Comparison of ENCODE assay signal across 10 cellular contexts in the genomic region with DNA sequence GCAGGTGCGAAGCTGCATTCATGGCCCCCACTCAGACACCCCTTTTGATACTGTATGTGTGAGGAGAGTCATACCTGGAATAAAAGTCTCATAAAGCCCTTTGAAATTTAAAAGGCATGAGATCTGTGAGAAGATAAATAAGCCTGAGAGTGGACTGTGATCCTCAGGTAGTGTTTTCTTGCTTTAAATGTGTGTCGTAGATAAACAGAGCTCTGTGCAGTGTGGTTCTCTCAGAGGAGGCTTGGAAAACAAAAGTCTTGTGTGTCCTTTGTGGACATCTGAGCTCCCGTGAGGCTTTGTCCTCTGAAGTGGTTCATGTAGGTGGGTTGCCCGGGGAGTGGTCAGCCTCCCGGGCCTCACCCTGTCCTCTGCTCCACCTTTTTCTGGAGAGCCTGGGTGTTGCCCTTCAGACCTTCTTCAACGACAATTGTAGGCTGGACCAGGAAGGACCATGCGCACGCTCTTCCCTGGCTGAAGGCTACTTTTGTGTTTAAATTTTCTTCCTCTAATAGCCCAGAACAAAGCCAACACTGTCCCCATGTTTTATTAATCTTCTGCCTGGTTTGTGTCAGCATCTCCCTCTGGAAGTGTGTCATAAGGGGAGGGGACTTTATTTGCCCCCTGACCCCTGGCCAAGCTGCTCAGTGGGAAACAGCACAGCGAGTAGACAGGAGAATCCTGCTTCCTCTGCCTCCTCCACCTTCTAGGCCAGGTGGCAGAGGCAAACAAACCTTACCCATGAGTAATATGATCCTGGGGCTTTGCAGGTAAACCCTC.
DNase-seq lines count a peak whose midpoint lies in the region; ATAC-seq and TF ChIP-seq lines count a peak whose summit lies in the region.
"Had no signal": no experiment of that assay in that cellular context is flagged by ENCODE, and none has a peak within 500 bp of the region (broad histone marks: within the 10 kb centered on the region; RNA-seq: fewer than 3 reads in every experiment).

No MANE protein-coding gene starts in this region.

- no peak for ATAC-seq in natural killer cell treated with Interleukin-12 subunit alpha and Interleukin-12 subunit beta and Interleukin-15 and Interleukin-18, amount 100 ng/mL, for 72 hours
- ATAC-seq in natural killer cell (no peak), T-cell (replicated peaks in 1 of 4) (no peak), memory B cell (ENCODE audit: low read depth) (no peak), GM18502 (IDR thresholded peaks at IDR 0.05; ENCODE audit: poor library complexity, unreplicated experiment) (no peak), GM21360 (IDR thresholded peaks at IDR 0.05; ENCODE audit: unreplicated experiment) (no peak), GM18870 (IDR thresholded peaks at IDR 0.05; ENCODE audit: unreplicated experiment) (no peak)

- peak overlapping the region; percentile 45 to 59 for H3K27ac Mint-ChIP-seq in natural killer cell treated with Interleukin-12 subunit alpha and Interleukin-12 subunit beta and Interleukin-15 and Interleukin-18, amount 100 ng/mL, for 72 hours
- H3K27ac Mint-ChIP-seq in natural killer cell (no peak overlapping the region), T-cell (peak overlapping the region in 1 of 2 donors; percentile 73), memory B cell (peak overlapping the region; percentile 75)

- H3K4me3 Mint-ChIP-seq in natural killer cell treated with Interleukin-12 subunit alpha and Interleukin-12 subunit beta and Interleukin-15 and Interleukin-18, amount 100 ng/mL, for 72 hours = peak overlapping the region; percentile 30
- H3K4me3 Mint-ChIP-seq in natural killer cell = no peak overlapping the region
- H3K4me3 Mint-ChIP-seq in T-cell = peak overlapping the region in 2 of 3 donors; percentile 14 to 43
- H3K4me3 Mint-ChIP-seq in memory B cell = no peak overlapping the region

- H3K27me3 Mint-ChIP-seq in natural killer cell treated with Interleukin-12 subunit alpha and Interleukin-12 subunit beta and Interleukin-15 and Interleukin-18, amount 100 ng/mL, for 72 hours = no peaks in the 10 kb centered on the region
- H3K27me3 Mint-ChIP-seq in natural killer cell (ENCODE audit: low read depth in 2 of 2) (no peaks in the 10 kb centered on the region), T-cell (no peaks in the 10 kb centered on the region), memory B cell (no peaks in the 10 kb centered on the region)

- peaks cover 23 to 26% of the 10 kb centered on the region in 2 donors for H3K4me1 Mint-ChIP-seq in natural killer cell treated with Interleukin-12 subunit alpha and Interleukin-12 subunit beta and Interleukin-15 and Interleukin-18, amount 100 ng/mL, for 72 hours (ENCODE audit: low read depth in 2 of 2)
- H3K4me1 Mint-ChIP-seq in natural killer cell = peaks cover 12 to 35% of the 10 kb centered on the region in 2 donors
- peaks cover 46 to 67% (median 53%) of the 10 kb centered on the region in 3 donors for H3K4me1 Mint-ChIP-seq in T-cell
- H3K4me1 Mint-ChIP-seq in memory B cell = peaks cover 16% of the 10 kb centered on the region

- DNase-seq in natural killer cell treated with Interleukin-12 subunit alpha and Interleukin-12 subunit beta and Interleukin-15 and Interleukin-18, amount 100 ng/mL, for 72 hours (ENCODE audit: low spot score) = no peak
- no peak for DNase-seq in natural killer cell
- no peak for DNase-seq in T-cell
- DNase-seq in memory B cell (ENCODE audit: low spot score in 2 of 2) = no peak
- no peak for DNase-seq in NCI-H187 treated with DMSO at 0.1 percent for 48 hours (lab: John Stamatoyannopoulos, UW)
- DNase-seq: GDM1, heart left ventricle had no signal

- POLR2A ChIA-PET in T-cell (lab: Charles Lee) = no interaction called here

- CTCF ChIA-PET in T-cell (lab: Charles Lee) = no interaction called here

- peaks cover 4% of the 10 kb centered on the region for H3K36me3 Mint-ChIP-seq in natural killer cell treated with Interleukin-12 subunit alpha and Interleukin-12 subunit beta and Interleukin-15 and Interleukin-18, amount 100 ng/mL, for 72 hours
- no peaks in the 10 kb centered on the region for H3K36me3 Mint-ChIP-seq in natural killer cell
- peaks cover 29% of the 10 kb centered on the region for H3K36me3 Mint-ChIP-seq in T-cell
- H3K36me3 Mint-ChIP-seq in memory B cell = peaks cover 8% of the 10 kb centered on the region

- no peaks in the 10 kb centered on the region for H3K9me3 Mint-ChIP-seq in natural killer cell treated with Interleukin-12 subunit alpha and Interleukin-12 subunit beta and Interleukin-15 and Interleukin-18, amount 100 ng/mL, for 72 hours
- H3K9me3 Mint-ChIP-seq in natural killer cell (no peaks in the 10 kb centered on the region), T-cell (no peaks in the 10 kb centered on the region), memory B cell (no peaks in the 10 kb centered on the region)

- intact Hi-C loops in natural killer cell (cut with micrococcal nuclease) = no loop called here

- no peak for TF ChIP-seq CTCF in natural killer cell (IDR thresholded peaks at IDR 0.05)

Comparison
In these comparisons a context has a peak if more than half of its experiments do, and no peak if none do; other contexts are left out.
1. H3K27ac Mint-ChIP-seq: peak in natural killer cell treated with Interleukin-12 subunit alpha and Interleukin-12 subunit beta and Interleukin-15 and Interleukin-18, amount 100 ng/mL, for 72 hours (2 of 2) and memory B cell (single experiment); none in natural killer cell (0 of 2).
2. H3K4me3 Mint-ChIP-seq: peak in natural killer cell treated with Interleukin-12 subunit alpha and Interleukin-12 subunit beta and Interleukin-15 and Interleukin-18, amount 100 ng/mL, for 72 hours (single experiment) and T-cell (2 of 3); none in natural killer cell (single experiment) and memory B cell (single experiment).